Comparison of ENCODE assay signal across 24 cellular contexts in the genomic region with DNA sequence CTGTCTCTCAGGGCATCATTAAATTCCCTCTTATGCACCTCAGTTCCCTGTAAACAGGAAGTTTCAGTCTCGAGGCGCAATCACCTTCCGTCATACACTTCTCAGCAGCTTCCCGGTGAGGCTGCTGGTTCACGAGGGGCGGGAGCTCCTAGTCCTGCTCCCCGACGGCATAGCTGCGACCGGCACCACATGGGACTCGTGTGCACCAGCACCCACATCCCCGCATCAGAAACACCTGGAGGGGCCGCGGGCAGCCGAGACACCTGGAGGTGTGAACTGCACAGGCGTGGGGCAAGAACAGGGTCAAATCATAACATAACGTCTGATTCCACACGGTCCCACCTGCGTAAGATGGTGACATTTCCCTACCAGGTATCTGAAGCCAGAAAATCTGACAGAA. TPM values are rescaled to one million over a fixed set of nuclear protein-coding genes. Genes with fewer than 3 reads are reported as not detected.
DNase-seq lines count a peak whose midpoint lies in the region; ATAC-seq and TF ChIP-seq lines count a peak whose summit lies in the region.
"Had no signal": no experiment of that assay in that cellular context is flagged by ENCODE, and none has a peak within 500 bp of the region (broad histone marks: within the 10 kb centered on the region; RNA-seq: fewer than 3 reads in every experiment).

No MANE protein-coding gene starts in this region.

- H3K36me3 Mint-ChIP-seq in progenitor cell of endocrine pancreas (ENCODE audit: insufficient read depth): peaks cover 2% of the 10 kb centered on the region

- H3K4me1 Mint-ChIP-seq in progenitor cell of endocrine pancreas (ENCODE audit: low read depth): peaks cover 14% of the 10 kb centered on the region

- H3K4me3 Mint-ChIP-seq in progenitor cell of endocrine pancreas (ENCODE audit: low read depth): no peak overlapping the region
- H3K4me3 Mint-ChIP-seq: H9, HFFc6 had no signal

- H3K79me1 ChIP-seq in mesenchymal stem cell (replicated peaks; ENCODE audit: low read length, poor library complexity, severe bottlenecking) (peaks cover 55% of the 10 kb centered on the region), mesendoderm (ENCODE audit: low read length) (peaks cover 10% of the 10 kb centered on the region)

- H3K27me3 Mint-ChIP-seq in progenitor cell of endocrine pancreas: no peaks in the 10 kb centered on the region

- peaks cover 24% of the 10 kb centered on the region for H3K4me1 ChIP-seq in mesenchymal stem cell (ENCODE audit: control insufficient read depth, insufficient read depth, low read depth, low read length)
- H3K4me1 ChIP-seq in upper lobe of right lung: peaks cover 4% of the 10 kb centered on the region
- no peaks in the 10 kb centered on the region for H3K4me1 ChIP-seq in PC-9 (replicated peaks; ENCODE audit: insufficient read depth)
- no peaks in the 10 kb centered on the region for H3K4me1 ChIP-seq in mesendoderm (ENCODE audit: control insufficient read depth, low read depth, low read length)
- H3K4me1 ChIP-seq: Peyer's patch, SJCRH30 had no signal

- H3F3A ChIP-seq in PC-9 (ENCODE audit: insufficient read depth, low read depth): no peaks in the 10 kb centered on the region

- H2BK15ac ChIP-seq in mesenchymal stem cell (ENCODE audit: low read depth, poor library complexity, severe bottlenecking): no peak overlapping the region
- no peak overlapping the region for H2BK15ac ChIP-seq in mesendoderm (replicated peaks; ENCODE audit: low read depth)

- H3K9me3 ChIP-seq in mesenchymal stem cell (ENCODE audit: control insufficient read depth, low read length) (no peaks in the 10 kb centered on the region), upper lobe of right lung (no peaks in the 10 kb centered on the region), PC-9 (ENCODE audit: insufficient read depth, low read depth) (no peaks in the 10 kb centered on the region)
- H3K9me3 ChIP-seq: Peyer's patch, SJCRH30 had no signal

- POLR2A ChIA-PET in PC-9 (lab: Charles Lee; ENCODE audit: unreplicated experiment): no interaction called here

- H3K23ac ChIP-seq in mesenchymal stem cell (ENCODE audit: low read length in 2 of 2) (no peak overlapping the region), mesendoderm (ENCODE audit: low read length) (no peak overlapping the region)

- CTCF ChIA-PET in PC-9 (lab: Charles Lee): no interaction called here

- peak overlapping the region; percentile 82 for H3K27ac Mint-ChIP-seq in progenitor cell of endocrine pancreas
- H3K27ac Mint-ChIP-seq: HFFc6 had no signal

- H4K91ac ChIP-seq in mesenchymal stem cell (ENCODE audit: low read length): peak overlapping the region; percentile 53

- no peaks in the 10 kb centered on the region for H3K9me2 ChIP-seq in PC-9 (ENCODE audit: insufficient read depth)

- no peak overlapping the region for H2BK12ac ChIP-seq in mesenchymal stem cell (ENCODE audit: low read length in 2 of 2)

- no peaks in the 10 kb centered on the region for H3K79me2 ChIP-seq in PC-9 (ENCODE audit: low read depth)
- no peaks in the 10 kb centered on the region for H3K79me2 ChIP-seq in mesendoderm (ENCODE audit: control insufficient read depth, insufficient read depth, low read length)

- 91% methylated on average over 19 of the region's 19 CpGs for WGBS in mesenchymal stem cell
- no CpG with 5 or more reads among the region's 19 CpGs for WGBS in mesendoderm (ENCODE audit: extremely low coverage, insufficient coverage, low lambda C conversion rate)

- no peak overlapping the region for H2AFZ ChIP-seq in mesenchymal stem cell (ENCODE audit: low read depth, low read length)
- no peak overlapping the region for H2AFZ ChIP-seq in PC-9

- TF ChIP-seq CTCF in progenitor cell of endocrine pancreas (IDR thresholded peaks at IDR 0.05; ENCODE audit: unreplicated experiment) (no peak), upper lobe of right lung (IDR thresholded peaks at IDR 0.05) (no peak), PC-9 (conservative IDR thresholded peaks at IDR 0.05) (no peak)

- H2BK120ac ChIP-seq in mesenchymal stem cell (ENCODE audit: low read depth, low read length): no peak overlapping the region
- H2BK120ac ChIP-seq in mesendoderm (ENCODE audit: low read depth, low read length): no peak overlapping the region

- no peak overlapping the region for H2AK5ac ChIP-seq in mesenchymal stem cell (ENCODE audit: low read length, severe bottlenecking)
- no peak overlapping the region for H2AK5ac ChIP-seq in mesendoderm (ENCODE audit: low read length)

- H3K4ac ChIP-seq in mesenchymal stem cell (ENCODE audit: low read depth in 1 of 2, low read length in 2 of 2) (no peak overlapping the region), mesendoderm (ENCODE audit: low read depth, low read length) (no peak overlapping the region)

- no peak for ATAC-seq in Right ventricle myocardium inferior
- ATAC-seq in left ventricle myocardium superior: no peak
- ATAC-seq in upper lobe of right lung: no peak
- ATAC-seq: HepG2, K562 had no signal

- peak; percentile 43 for DNase-seq in Right ventricle myocardium inferior (ENCODE audit: missing footprints)
- DNase-seq in left ventricle myocardium superior: no peak
- no peak for DNase-seq in mesenchymal stem cell
- DNase-seq in progenitor cell of endocrine pancreas (ENCODE audit: low spot score, unreplicated experiment): no peak
- DNase-seq in upper lobe of right lung: peak; percentile 51
- DNase-seq in PC-9: no peak
- DNase-seq in mesendoderm: no peak
- DNase-seq in GF-D8 (lab: John Stamatoyannopoulos, UW): no peak
- DNase-seq: 8988T, AML-193, EL, H9, HFFc6, MM.1S, NCI-H1048, NCI-H1436, NCI-H187 treated with DMSO at 0.1 percent for 48 hours, NCI-H345, NCI-H524, NCI-H774, Peyer's patch, SJCRH30 had no signal

- intact Hi-C loops in Right ventricle myocardium inferior (cut with DNase I) (no loop called here), left ventricle myocardium superior (cut with micrococcal nuclease) (no loop called here), upper lobe of right lung (cut with DNase I) (no loop called here), PC-9 (cut with micrococcal nuclease; ENCODE audit: unreplicated experiment) (no loop called here)

- H3K27me3 ChIP-seq in mesenchymal stem cell (ENCODE audit: control insufficient read depth in 1 of 2, insufficient read depth in 1 of 2, low read length in 2 of 2) (no peaks in the 10 kb centered on the region), upper lobe of right lung (no peaks in the 10 kb centered on the region), PC-9 (ENCODE audit: insufficient read depth, low read depth) (peaks cover 55% of the 10 kb centered on the region; the same call in 1 of the 2 replicates), mesendoderm (ENCODE audit: insufficient read depth, low read length, poor library complexity) (no peaks in the 10 kb centered on the region)
- H3K27me3 ChIP-seq: Peyer's patch, SJCRH30 had no signal

- H4K20me1 ChIP-seq in PC-9 (ENCODE audit: insufficient read depth): no peaks in the 10 kb centered on the region

- H3K9ac ChIP-seq in mesenchymal stem cell (ENCODE audit: low read length): no peak overlapping the region
- no peak overlapping the region for H3K9ac ChIP-seq in mesendoderm (ENCODE audit: low read length)

- no peak overlapping the region for H3K56ac ChIP-seq in mesendoderm (ENCODE audit: low read length)

- H3K14ac ChIP-seq in mesenchymal stem cell (ENCODE audit: low read length in 2 of 2): no peak overlapping the region

- peaks cover 0 to 22% of the 10 kb centered on the region in 2 experiments for H3K36me3 ChIP-seq in mesenchymal stem cell (ENCODE audit: control insufficient read depth in 1 of 2, insufficient read depth in 2 of 2, low read depth in 1 of 2, low read length in 2 of 2)
- H3K36me3 ChIP-seq in upper lobe of right lung: no peaks in the 10 kb centered on the region
- no peaks in the 10 kb centered on the region for H3K36me3 ChIP-seq in PC-9 (ENCODE audit: low read depth)
- no peaks in the 10 kb centered on the region for H3K36me3 ChIP-seq in mesendoderm (ENCODE audit: control insufficient read depth, insufficient read depth, low read length)
- H3K36me3 ChIP-seq: Peyer's patch, SJCRH30 had no signal

- H3K4me2 ChIP-seq in mesenchymal stem cell (ENCODE audit: low read length, poor library complexity, severe bottlenecking) (no peak overlapping the region), PC-9 (no peak overlapping the region), mesendoderm (ENCODE audit: low read length) (no peak overlapping the region)

- H3K27ac ChIP-seq in mesenchymal stem cell (ENCODE audit: low read length, poor library complexity, severe bottlenecking): no peak overlapping the region
- no peak overlapping the region for H3K27ac ChIP-seq in upper lobe of right lung
- H3K27ac ChIP-seq in PC-9: no peak overlapping the region
- no peak overlapping the region for H3K27ac ChIP-seq in mesendoderm (ENCODE audit: low read depth, low read length)
- H3K27ac ChIP-seq: Peyer's patch, SJCRH30 had no signal

- no peak overlapping the region for H3K18ac ChIP-seq in mesenchymal stem cell (ENCODE audit: low read depth in 1 of 2, low read length in 2 of 2)
- no peak overlapping the region for H3K18ac ChIP-seq in mesendoderm (ENCODE audit: low read length)

- no peak overlapping the region for H3K4me3 ChIP-seq in mesenchymal stem cell (ENCODE audit: insufficient read depth in 1 of 2, low read depth in 1 of 2, low read length in 2 of 2)
- H3K4me3 ChIP-seq in upper lobe of right lung: no peak overlapping the region
- no peak overlapping the region for H3K4me3 ChIP-seq in PC-9
- H3K4me3 ChIP-seq in mesendoderm (ENCODE audit: low read length): no peak overlapping the region
- H3K4me3 ChIP-seq: K562, Peyer's patch, SJCRH30 had no signal

- peaks cover 2% of the 10 kb centered on the region for H3K9me3 Mint-ChIP-seq in progenitor cell of endocrine pancreas (ENCODE audit: low read depth)
- H3K9me3 Mint-ChIP-seq: H9, HFFc6 had no signal

- H2BK5ac ChIP-seq in mesenchymal stem cell (ENCODE audit: low read depth, low read length, poor library complexity, severe bottlenecking) (no peak overlapping the region), mesendoderm (ENCODE audit: low read length) (no peak overlapping the region)

- H4K8ac ChIP-seq in mesenchymal stem cell (ENCODE audit: low read length) (no peak overlapping the region), mesendoderm (ENCODE audit: low read depth, low read length) (no peak overlapping the region)

- BruUV-seq in PC-9 (replicated peaks; lab: Mats Ljungman, UMichigan): no TSS peak

- no peak overlapping the region for H4K5ac ChIP-seq in mesendoderm (ENCODE audit: low read length)

RNA-seq across cellular contexts. Expression of gene DIP2C, which starts 52.7 kb away (rescaled TPM):
- total RNA-seq in Right ventricle myocardium inferior (28.3 TPM), left ventricle myocardium superior (32.6 TPM), progenitor cell of endocrine pancreas (26.3 and 27.2 TPM in 2 replicates), upper lobe of right lung (17.3 TPM), PC-9 (2021) (0.83 and 1.1 TPM in 2 replicates)
- polyA plus RNA-seq in mesenchymal stem cell (2013, experiment 1 of 2): 11.6 TPM
- polyA plus RNA-seq in mesenchymal stem cell (2013, experiment 2 of 2): 11.2 TPM
- 2.6 TPM for polyA plus RNA-seq in mesendoderm (2013, experiment 1 of 2)
- 2.7 TPM for polyA plus RNA-seq in mesendoderm (2013, experiment 2 of 2)
- total RNA-seq: K562 had no signal

Comparison
In these comparisons a context has a peak if more than half of its experiments do, and no peak if none do; other contexts are left out.
1. DNase-seq: peak in Right ventricle myocardium inferior (single experiment) and upper lobe of right lung (single experiment); none in left ventricle myocardium superior (single experiment), mesenchymal stem cell (single experiment), progenitor cell of endocrine pancreas (single experiment), PC-9 (0 of 2), mesendoderm (single experiment) and GF-D8 (single experiment).